ENCODE assay signal across 1 cellular context in genomic region chr19:8423821-8424223, GRCh38.
TF ChIP-seq lines count a peak whose summit lies in the region.

No MANE protein-coding gene starts in this region.

TF ChIP-seq in HCT116, 20 proteins besides CTCF, POLR2A, EP300 and RAD21 (continued from another document):
- no peak; the same call in 1 of the 2 replicates for TF ChIP-seq EGR1 (IDR thresholded peaks at IDR 0.05; ENCODE audit: low read depth)
- TF ChIP-seq ZNF274 (IDR thresholded peaks at IDR 0.05; ENCODE audit: low read depth, low read length): no peak
- no peak for TF ChIP-seq EZH2 (IDR thresholded peaks at IDR 0.05)
- peak; percentile 81 for TF ChIP-seq FOSL1 (IDR thresholded peaks at IDR 0.05; ENCODE audit: low read depth)
- no peak for TF ChIP-seq SIN3A (IDR thresholded peaks at IDR 0.05; ENCODE audit: low read depth)
- peak; percentile 77 for TF ChIP-seq SP1 (IDR thresholded peaks at IDR 0.05; ENCODE audit: low read depth)
- TF ChIP-seq ZBTB33 (IDR thresholded peaks at IDR 0.05; ENCODE audit: extremely low read depth, insufficient replicate concordance, low read length): no peak
- TF ChIP-seq ATF3 (IDR thresholded peaks at IDR 0.05): no peak
- TF ChIP-seq POLR2AphosphoS5 (IDR thresholded peaks at IDR 0.05; ENCODE audit: low read depth, low read length): peak; percentile 50
- TF ChIP-seq CBX3 (IDR thresholded peaks at IDR 0.05; ENCODE audit: low read depth): no peak
- TF ChIP-seq YY1 (IDR thresholded peaks at IDR 0.05; ENCODE audit: extremely low read depth, insufficient replicate concordance, low read depth, low read length): no peak
- TF ChIP-seq TCF7L2 (IDR thresholded peaks at IDR 0.05; ENCODE audit: borderline replicate concordance, extremely low read depth, insufficient read depth, insufficient read length): no peak
- no peak for TF ChIP-seq ELF1 (IDR thresholded peaks at IDR 0.05; ENCODE audit: borderline replicate concordance, low read depth)
- TF ChIP-seq SRF (IDR thresholded peaks at IDR 0.05; ENCODE audit: low read depth): no peak
- peak; percentile 86 for TF ChIP-seq JUND (IDR thresholded peaks at IDR 0.05)
- TF ChIP-seq EZH2phosphoT487 (IDR thresholded peaks at IDR 0.05; ENCODE audit: borderline replicate concordance): no peak
- 0 out of 2 replicates have a peak, but pooled peaks have one; percentile 56 for TF ChIP-seq CEBPB (IDR thresholded peaks at IDR 0.05; ENCODE audit: low read depth)
- no peak for TF ChIP-seq REST (IDR thresholded peaks at IDR 0.05; ENCODE audit: low read depth)
